ENCODE assay signal across 9 cellular contexts in the genomic region with DNA sequence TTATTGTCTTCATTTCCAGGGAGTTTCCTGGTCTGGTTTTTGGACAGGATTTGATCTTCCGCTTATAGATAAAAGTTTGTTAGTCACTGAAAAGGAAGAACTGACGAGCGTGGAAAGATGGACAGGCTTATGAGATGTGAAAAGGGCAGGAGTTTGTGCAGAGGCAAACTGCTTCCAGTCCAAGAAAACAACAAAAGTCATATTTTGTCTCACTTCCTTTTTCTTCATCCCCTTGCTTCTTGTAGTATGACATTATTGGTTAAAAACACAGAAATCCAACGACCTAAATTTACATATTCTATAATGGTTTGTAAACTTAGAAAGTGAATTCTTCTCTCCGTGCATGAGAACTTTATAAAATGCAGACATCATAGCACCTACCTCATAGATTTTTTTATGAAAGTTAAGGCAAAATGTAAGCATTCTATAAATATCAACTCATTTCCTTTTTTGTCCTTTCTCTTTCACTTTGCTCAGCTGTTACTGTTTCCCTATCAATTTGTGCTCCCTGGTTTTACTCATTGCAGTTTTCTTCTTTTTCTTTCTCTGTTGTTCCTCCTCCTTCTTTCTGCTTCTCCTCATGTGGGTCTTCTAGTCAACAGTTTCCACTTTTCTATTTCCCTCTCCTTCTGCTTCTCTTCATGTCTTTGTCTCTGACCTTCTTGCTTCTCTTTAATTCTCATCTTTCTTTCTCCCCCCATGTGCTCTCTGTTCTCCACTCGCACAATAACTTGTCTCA.
DNase-seq lines count a peak whose midpoint lies in the region; ATAC-seq, FAIRE-seq and TF ChIP-seq lines count a peak whose summit lies in the region.
"Had no signal": no experiment of that assay in that cellular context is flagged by ENCODE, and none has a peak within 500 bp of the region (broad histone marks: within the 10 kb centered on the region; RNA-seq: fewer than 3 reads in every experiment).

No MANE protein-coding gene starts in this region.

- BruUV-seq in Calu3 (replicated peaks; lab: Mats Ljungman, UMichigan), result no TSS peak

- H3K27me3 ChIP-seq in HL-60 (ENCODE audit: insufficient read depth, poor library complexity, severe bottlenecking) (no peaks in the 10 kb centered on the region), right cardiac atrium (ENCODE audit: control insufficient read depth, insufficient read depth) (no peaks in the 10 kb centered on the region)

- no peaks in the 10 kb centered on the region for H3K36me3 Mint-ChIP-seq in Calu3 (ENCODE audit: insufficient read depth, unreplicated experiment)

- no peaks in the 10 kb centered on the region for H3K9me3 ChIP-seq in right cardiac atrium (ENCODE audit: control insufficient read depth, low read length)

- H3K27ac ChIP-seq in HL-60 (replicated peaks), result peak overlapping the region; percentile 31
- H3K27ac ChIP-seq in right cardiac atrium (ENCODE audit: low read length), result no peak overlapping the region

- no peak overlapping the region for H3K4me3 Mint-ChIP-seq in Calu3 (ENCODE audit: low read depth, unreplicated experiment)

- TF ChIP-seq CTCF in HL-60 (IDR thresholded peaks at IDR 0.05; ENCODE audit: insufficient read depth, low read length), result no peak
- TF ChIP-seq CTCF in Calu3 (IDR thresholded peaks at IDR 0.05; ENCODE audit: unreplicated experiment), result no peak

- no peak for FAIRE-seq in urothelium cell line (lab: Jason Lieb, UNC)
- FAIRE-seq: bronchial epithelial cell had no signal

- WGBS in right cardiac atrium, result 46% methylated on average over 6 of the region's 6 CpGs

- H3K27me3 Mint-ChIP-seq in Calu3 (ENCODE audit: unreplicated experiment), result no peaks in the 10 kb centered on the region

- H3K4me3 ChIP-seq in HL-60 (replicated peaks; ENCODE audit: insufficient read depth, low read length), result peak overlapping the region; percentile 9; the same call in 1 of the 2 replicates
- peak overlapping the region; percentile 40 for H3K4me3 ChIP-seq in right cardiac atrium (ENCODE audit: low read length)

- H3K27ac Mint-ChIP-seq in Calu3 (ENCODE audit: unreplicated experiment), result no peak overlapping the region

- intact Hi-C loops in right cardiac atrium (cut with DNase I) (no loop called here), Calu3 (cut with micrococcal nuclease; ENCODE audit: unreplicated experiment) (no loop called here)

- no peaks in the 10 kb centered on the region for H3K9me3 Mint-ChIP-seq in Calu3 (ENCODE audit: low read depth, unreplicated experiment)

- ATAC-seq in GM18498 (IDR thresholded peaks at IDR 0.05; ENCODE audit: unreplicated experiment), result peak; percentile 94
- ATAC-seq in GM21526 (IDR thresholded peaks at IDR 0.05; ENCODE audit: low FRiP score, unreplicated experiment), result peak; percentile 95
- ATAC-seq in right cardiac atrium, result peak; percentile 45 to 95

- H3K4me1 ChIP-seq in right cardiac atrium (ENCODE audit: control insufficient read depth, insufficient read depth, low read length), result peaks cover 2% of the 10 kb centered on the region

- CTCF ChIA-PET in Calu3 (lab: Charles Lee), result no interaction called here

- DNase-seq in HL-60 (ENCODE audit: low read depth in 1 of 2, low spot score in 1 of 2) (peak in 1 of 2 experiments; percentile 4), right cardiac atrium (no peak), NCI-H187 (lab: John Stamatoyannopoulos, UW) (no peak), Calu3 (no peak), NCI-H2107 (lab: John Stamatoyannopoulos, UW) (no peak), urothelium cell line (ENCODE audit: low spot score) (no peak)

- H3K4me1 Mint-ChIP-seq in Calu3 (ENCODE audit: low read depth, unreplicated experiment), result peaks cover 5% of the 10 kb centered on the region
